8 cellular contexts compared by ENCODE assay signal in the genomic region with DNA sequence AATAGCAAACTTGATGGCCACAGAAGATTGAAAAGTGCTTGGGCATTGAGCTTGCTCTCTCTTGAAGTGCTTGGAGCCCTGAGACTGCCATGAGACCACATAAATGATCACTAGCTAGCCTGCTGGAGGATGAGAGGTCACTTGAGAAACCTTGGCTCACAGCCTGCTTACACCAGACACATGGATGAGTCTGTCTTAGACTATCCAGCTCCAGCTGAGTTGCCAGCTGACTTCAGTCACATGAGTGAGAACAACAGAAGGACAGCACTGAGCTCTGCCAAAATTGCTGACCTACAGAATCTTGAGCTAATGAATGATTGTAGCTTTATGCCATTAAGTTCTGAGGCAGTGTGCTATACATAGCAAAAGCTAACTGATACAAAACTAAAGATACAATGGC. TPM values are rescaled to one million over a fixed set of nuclear protein-coding genes. Genes with fewer than 3 reads are reported as not detected.
DNase-seq lines count a peak whose midpoint lies in the region; ATAC-seq, FAIRE-seq and TF ChIP-seq lines count a peak whose summit lies in the region.

No MANE protein-coding gene starts in this region.

- ATAC-seq in stimulated activated naive CD8-positive, alpha-beta T cell treated with anti-CD3 and anti-CD28 coated beads, Interleukin-15, amount 100 ng/mL, for 72 hours: peak; percentile 36
- ATAC-seq in stimulated activated naive CD8-positive, alpha-beta T cell treated with anti-CD3 and anti-CD28 coated beads, Interleukin-15, Interleukin-2, amounts not matched to agents 100 U/mL and 50 U/mL, for 24 hours: no peak
- peak; percentile 57 for ATAC-seq in aorta (ENCODE audit: low FRiP score)
- no peak for ATAC-seq in HG02884 (IDR thresholded peaks at IDR 0.05; ENCODE audit: unreplicated experiment)

- H3K27me3 Mint-ChIP-seq in stimulated activated naive CD8-positive, alpha-beta T cell treated with anti-CD3 and anti-CD28 coated beads, Interleukin-15, amount 100 ng/mL, for 72 hours: no peaks in the 10 kb centered on the region
- H3K27me3 Mint-ChIP-seq in activated CD4-positive, alpha-beta T cell treated with anti-CD3 and anti-CD28 coated beads, Interleukin-2, amount 10 ng/mL, durations not matched to agents 24 days and 14 days: no peaks in the 10 kb centered on the region

- H3K9me3 ChIP-seq in keratinocyte (ENCODE audit: control insufficient read depth, low read depth, low read length): no peaks in the 10 kb centered on the region
- H3K9me3 ChIP-seq in aorta (ENCODE audit: control insufficient read depth, low read length): no peaks in the 10 kb centered on the region

- H3K9ac ChIP-seq in keratinocyte (ENCODE audit: control insufficient read depth, extremely low read depth, insufficient read depth, low read length): no peak overlapping the region

- intact Hi-C loops in aorta (cut with DNase I): no loop called here
- intact Hi-C loops in activated CD4-positive, alpha-beta T cell treated with anti-CD3 and anti-CD28 coated beads, Interleukin-2, amount 10 ng/mL, durations not matched to agents 24 days and 14 days (cut with micrococcal nuclease): no loop called here

- no peaks in the 10 kb centered on the region for H4K20me1 ChIP-seq in keratinocyte (ENCODE audit: control insufficient read depth, extremely low read depth, insufficient read depth, low read length)

- H3K9me1 ChIP-seq in keratinocyte (ENCODE audit: control insufficient read depth, extremely low read depth, insufficient read depth, low read length): no peaks in the 10 kb centered on the region

- H3K27me3 ChIP-seq in keratinocyte (ENCODE audit: control insufficient read depth, extremely low read depth, insufficient read depth, low read length): no peaks in the 10 kb centered on the region
- no peaks in the 10 kb centered on the region for H3K27me3 ChIP-seq in aorta (ENCODE audit: control insufficient read depth in 1 of 2, insufficient read depth in 2 of 2, low read length in 1 of 2)

- in situ Hi-C loops in astrocyte of the cerebellum (cut with HindIII; ENCODE audit: low sequenced_read_pairs): no loop called here

- H3K4me1 ChIP-seq in keratinocyte (ENCODE audit: control insufficient read depth, extremely low read depth, insufficient read depth, low read length) (peaks cover 16% of the 10 kb centered on the region), aorta (ENCODE audit: control insufficient read depth in 1 of 2, insufficient read depth in 2 of 2, low read length in 2 of 2) (peaks cover 2 to 4% of the 10 kb centered on the region in 2 donors)

- H3K4me1 Mint-ChIP-seq in stimulated activated naive CD8-positive, alpha-beta T cell treated with anti-CD3 and anti-CD28 coated beads, Interleukin-15, amount 100 ng/mL, for 72 hours: peaks cover 1% of the 10 kb centered on the region
- peaks cover 9% of the 10 kb centered on the region for H3K4me1 Mint-ChIP-seq in activated CD4-positive, alpha-beta T cell treated with anti-CD3 and anti-CD28 coated beads, Interleukin-2, amount 10 ng/mL, durations not matched to agents 24 days and 14 days

- peaks cover 30% of the 10 kb centered on the region for H3K36me3 Mint-ChIP-seq in activated CD4-positive, alpha-beta T cell treated with anti-CD3 and anti-CD28 coated beads, Interleukin-2, amount 10 ng/mL, durations not matched to agents 24 days and 14 days (ENCODE audit: low read depth)

- H3K36me3 ChIP-seq in keratinocyte (ENCODE audit: control insufficient read depth in 2 of 2, extremely low read depth in 1 of 2, insufficient read depth in 2 of 2, low read length in 2 of 2): peaks cover 0 to 4% of the 10 kb centered on the region in 2 experiments
- no peaks in the 10 kb centered on the region for H3K36me3 ChIP-seq in aorta (ENCODE audit: control insufficient read depth in 1 of 2, insufficient read depth in 2 of 2, low read length in 1 of 2)

- H3K79me2 ChIP-seq in keratinocyte (ENCODE audit: control insufficient read depth, insufficient read depth, low read length): no peaks in the 10 kb centered on the region

- H3K27ac Mint-ChIP-seq in stimulated activated naive CD8-positive, alpha-beta T cell treated with anti-CD3 and anti-CD28 coated beads, Interleukin-15, amount 100 ng/mL, for 72 hours: no peak overlapping the region
- H3K27ac Mint-ChIP-seq in activated CD4-positive, alpha-beta T cell treated with anti-CD3 and anti-CD28 coated beads, Interleukin-2, amount 10 ng/mL, durations not matched to agents 24 days and 14 days: no peak overlapping the region

- H2AFZ ChIP-seq in keratinocyte (ENCODE audit: control insufficient read depth, low read length): no peak overlapping the region

- H3K9me3 Mint-ChIP-seq in stimulated activated naive CD8-positive, alpha-beta T cell treated with anti-CD3 and anti-CD28 coated beads, Interleukin-15, amount 100 ng/mL, for 72 hours: no peaks in the 10 kb centered on the region
- no peaks in the 10 kb centered on the region for H3K9me3 Mint-ChIP-seq in activated CD4-positive, alpha-beta T cell treated with anti-CD3 and anti-CD28 coated beads, Interleukin-2, amount 10 ng/mL, durations not matched to agents 24 days and 14 days

- H3K4me3 ChIP-seq in astrocyte of the cerebellum (ENCODE audit: low read depth, low read length): no peak overlapping the region
- no peak overlapping the region for H3K4me3 ChIP-seq in keratinocyte (ENCODE audit: control insufficient read depth in 2 of 3, extremely low read depth in 1 of 3, insufficient read depth in 2 of 3, low read depth in 1 of 3, low read length in 3 of 3)
- no peak overlapping the region for H3K4me3 ChIP-seq in aorta (ENCODE audit: low read length in 2 of 2)

- dilution Hi-C loops in keratinocyte (cut with MboI; ENCODE audit: extremely low pct_ligation_motif_present, low sequenced_read_pairs): no loop called here

- H3K4me3 Mint-ChIP-seq in stimulated activated naive CD8-positive, alpha-beta T cell treated with anti-CD3 and anti-CD28 coated beads, Interleukin-15, amount 100 ng/mL, for 72 hours: no peak overlapping the region
- H3K4me3 Mint-ChIP-seq in activated CD4-positive, alpha-beta T cell treated with anti-CD3 and anti-CD28 coated beads, Interleukin-2, amount 10 ng/mL, durations not matched to agents 24 days and 14 days: no peak overlapping the region

- H3K4me2 ChIP-seq in keratinocyte (ENCODE audit: control insufficient read depth, extremely low read depth, insufficient read depth, low read depth, low read length): no peak overlapping the region

- DNase-seq in stimulated activated naive CD8-positive, alpha-beta T cell treated with anti-CD3 and anti-CD28 coated beads, Interleukin-15, amount 100 ng/mL, for 72 hours: no peak
- no peak for DNase-seq in stimulated activated naive CD8-positive, alpha-beta T cell treated with anti-CD3 and anti-CD28 coated beads, Interleukin-15, Interleukin-2, amounts not matched to agents 100 U/mL and 50 U/mL, for 24 hours
- DNase-seq in astrocyte of the cerebellum (ENCODE audit: low read depth) (peak; percentile 39), keratinocyte (ENCODE audit: low read depth, low spot score) (no peak), aorta (peak in 1 of 2 donors; percentile 74), SKM-1 treated with dmso at 0.1 percent for 144 hours (lab: John Stamatoyannopoulos, UW; ENCODE audit: unreplicated experiment) (no peak)
- no peak for DNase-seq in activated CD4-positive, alpha-beta T cell treated with anti-CD3 and anti-CD28 coated beads, Interleukin-2, amount 10 ng/mL, durations not matched to agents 24 days and 14 days

- TF ChIP-seq CTCF in astrocyte of the cerebellum (IDR thresholded peaks at IDR 0.05; ENCODE audit: low read depth, low read length, missing control alignments): no peak
- no peak for TF ChIP-seq CTCF in keratinocyte (optimal IDR thresholded peaks at IDR 0.05 in 1 of 3, IDR thresholded peaks at IDR 0.05 in 1 of 3, conservative IDR thresholded peaks at IDR 0.05 in 1 of 3; ENCODE audit: extremely low read depth in 1 of 3, insufficient read depth in 2 of 3, low read length in 3 of 3)

- peak; percentile 57 for FAIRE-seq in keratinocyte (lab: Jason Lieb, UNC)

- no peak overlapping the region for H3K27ac ChIP-seq in keratinocyte (ENCODE audit: control insufficient read depth, insufficient read depth, low read length)
- H3K27ac ChIP-seq in aorta (ENCODE audit: low read depth in 1 of 2, low read length in 2 of 2): no peak overlapping the region

RNA-seq across cellular contexts. Expression of a gene that starts 18.1 kb away (rescaled TPM):
- 18.4 to 29.3 TPM (median 22.8 TPM) in 3 replicates for polyA plus RNA-seq in keratinocyte
- 29.0 TPM for polyA plus RNA-seq in keratinocyte (2011; ENCODE audit: low read depth)
- 9.9 and 14.9 TPM in 2 replicates for polyA plus RNA-seq in keratinocyte (2011; cell fraction: cytosol; rRNA removed)
- polyA plus RNA-seq in keratinocyte (2011; cell fraction: nucleus; rRNA removed): 56.3 and 69.3 TPM in 2 replicates
- polyA plus RNA-seq in keratinocyte (2012; ENCODE audit: low replicate concordance): 21.3 and 25.4 TPM in 2 replicates
- polyA minus RNA-seq in keratinocyte: 5.5 to 50.9 TPM (median 24.0 TPM) in 3 replicates
- polyA minus RNA-seq in keratinocyte (2011; cell fraction: cytosol; rRNA and poly(A)+ RNA removed): 16.3 TPM
- 45.1 and 82.4 TPM in 2 replicates for polyA minus RNA-seq in keratinocyte (2011; cell fraction: nucleus; rRNA and poly(A)+ RNA removed)
- 10 to 100 TPM; 71.8 to 74.4 TPM for total RNA-seq in aorta
- 1 to 10 TPM; 5.7 to 6.0 TPM for polyA plus RNA-seq in aorta
- 50.7 and 53.1 TPM in 2 replicates for total RNA-seq in activated CD4-positive, alpha-beta T cell treated with anti-CD3 and anti-CD28 coated beads, Interleukin-2, amount 10 ng/mL, durations not matched to agents 24 days and 14 days

Comparison
In these comparisons a context has a peak if more than half of its experiments do, and no peak if none do; other contexts are left out.
1. ATAC-seq: peak in stimulated activated naive CD8-positive, alpha-beta T cell treated with anti-CD3 and anti-CD28 coated beads, Interleukin-15, amount 100 ng/mL, for 72 hours (single experiment) and aorta (single experiment); none in stimulated activated naive CD8-positive, alpha-beta T cell treated with anti-CD3 and anti-CD28 coated beads, Interleukin-15, Interleukin-2, amounts not matched to agents 100 U/mL and 50 U/mL, for 24 hours (single experiment) and HG02884 (single experiment).